Comparison of ENCODE assay signal across 8 cellular contexts in genomic region chr5:112420111-112420864, GRCh38. TPM values are rescaled to one million over a fixed set of nuclear protein-coding genes. Genes with fewer than 3 reads are reported as not detected.
DNase-seq lines count a peak whose midpoint lies in the region; ATAC-seq and TF ChIP-seq lines count a peak whose summit lies in the region.

No MANE protein-coding gene starts in this region.

- H3K9me3 ChIP-seq in mucosa of stomach (ENCODE audit: control insufficient read depth, low read length) (no peaks in the 10 kb centered on the region), transverse colon (no peaks in the 10 kb centered on the region)

- in situ Hi-C loops in transverse colon (cut with MboI; ENCODE audit: low pct_ligation_motif_present in 1 of 4, low pct_unique_long_range_greater_than_20kb in 1 of 4, low sequenced_read_pairs in 3 of 4), result loop anchor here (10.0 to 25.0 kb wide), 3 partner anchors 208 to 245 kb away; no protein-coding TSS in a partner anchor

- no peak for TF ChIP-seq POLR2A in transverse colon (IDR thresholded peaks at IDR 0.05)

- H3K4me1 ChIP-seq in mucosa of stomach (ENCODE audit: control insufficient read depth, insufficient read depth, low read length) (no peaks in the 10 kb centered on the region), transverse colon (peaks cover 0 to 9% (median 1%) of the 10 kb centered on the region in 4 donors)

- WGBS in transverse colon (ENCODE audit: low coverage in 1 of 2), 2 donors, result 4 to 25% methylated on average over 4 to 37 of the region's 51 CpGs

- H3K27ac ChIP-seq in transverse colon, result peak overlapping the region; percentile 83 to 86 (median 85)

- H3K27me3 ChIP-seq in BJ (ENCODE audit: control insufficient read depth, insufficient read depth, low read length) (peaks cover 23% of the 10 kb centered on the region), mucosa of stomach (ENCODE audit: control insufficient read depth, insufficient read depth, low read length) (no peaks in the 10 kb centered on the region), transverse colon (peaks cover 9% of the 10 kb centered on the region)

- CTCF ChIA-PET in BJ (lab: Yijun Ruan, JAX), result interaction anchor here (0.6 to 3.9 kb wide), 9 partner anchors 10 to 1256 kb away, joined by 3 to 22 read pairs (median 3); no protein-coding TSS in a partner anchor

- peak; percentile 67 for ATAC-seq in GM18519 (IDR thresholded peaks at IDR 0.05; ENCODE audit: low FRiP score, unreplicated experiment)
- ATAC-seq in HG03025 (IDR thresholded peaks at IDR 0.05; ENCODE audit: low FRiP score, unreplicated experiment), result peak; percentile 76

- H3K4me3 ChIP-seq in BJ (ENCODE audit: low read depth, low read length) (peak overlapping the region; percentile 32), fibroblast of mammary gland (ENCODE audit: control insufficient read depth, low read depth, low read length) (peak overlapping the region; percentile 54), mucosa of stomach (ENCODE audit: low read length) (peak overlapping the region; percentile 40), transverse colon (peak overlapping the region; percentile 77 to 88 (median 84))

- intact Hi-C loops in transverse colon (cut with DNase I; ENCODE audit: low total_unique reads), result no loop called here

- TF ChIP-seq CTCF in BJ (IDR thresholded peaks at IDR 0.05; ENCODE audit: insufficient read depth, low read depth, low read length) (peak; percentile 71), fibroblast of mammary gland (conservative IDR thresholded peaks at IDR 0.05; ENCODE audit: control insufficient read depth, insufficient read depth, low read depth, low read length) (peak; percentile 73), transverse colon (IDR thresholded peaks at IDR 0.05) (peak; percentile 72 to 93 (median 79))

- POLR2A ChIA-PET in BJ (lab: Charles Lee), result interaction anchor here (0.6 kb wide), 1 partner anchor 416 kb away, joined by 3 read pairs; no protein-coding TSS in a partner anchor

- H3K36me3 ChIP-seq in BJ (ENCODE audit: control insufficient read depth, insufficient read depth, low read length) (no peaks in the 10 kb centered on the region), mucosa of stomach (ENCODE audit: control insufficient read depth, insufficient read depth, low read length) (no peaks in the 10 kb centered on the region), transverse colon (no peaks in the 10 kb centered on the region)

- peak overlapping the region; percentile 55 for H3K9ac ChIP-seq in mucosa of stomach (ENCODE audit: low read length)

- no peak for DNase-seq in BJ (ENCODE audit: low read depth)
- DNase-seq in NCI-H2107 (lab: John Stamatoyannopoulos, UW), result peak; percentile 5
- DNase-seq in activated CD4-positive, alpha-beta T cell treated with anti-CD3 and anti-CD28 coated beads, Interleukin-2, amount 50 U/mL, for 48 hours, result peak; percentile 45 to 53
- DNase-seq in fibroblast of mammary gland (ENCODE audit: low read depth), result peak; percentile 47
- peak; percentile 87 for DNase-seq in transverse colon

- TF ChIP-seq EP300 in transverse colon (IDR thresholded peaks at IDR 0.05; ENCODE audit: low read depth), result no peak

RNA-seq across cellular contexts. Expression of gene EPB41L4A, which starts 1.2 kb away (rescaled TPM):
- 0.04 and 0.05 TPM in 2 replicates for polyA plus RNA-seq in BJ (2011; rRNA removed)
- polyA minus RNA-seq in BJ (2011; rRNA and poly(A)+ RNA removed), result 0.10 and 0.38 TPM in 2 replicates
- total RNA-seq in transverse colon, result 10 to 100 TPM; 10.1 to 32.9 (median 11.6) TPM

Comparison
In these comparisons a context has a peak if more than half of its experiments do, and no peak if none do; other contexts are left out.
1. H3K4me3 ChIP-seq: peak in every context shown above with its lines; median percentile 84 in transverse colon; 54 in fibroblast of mammary gland; 40 in mucosa of stomach; 32 in BJ.